In the genomic region with DNA sequence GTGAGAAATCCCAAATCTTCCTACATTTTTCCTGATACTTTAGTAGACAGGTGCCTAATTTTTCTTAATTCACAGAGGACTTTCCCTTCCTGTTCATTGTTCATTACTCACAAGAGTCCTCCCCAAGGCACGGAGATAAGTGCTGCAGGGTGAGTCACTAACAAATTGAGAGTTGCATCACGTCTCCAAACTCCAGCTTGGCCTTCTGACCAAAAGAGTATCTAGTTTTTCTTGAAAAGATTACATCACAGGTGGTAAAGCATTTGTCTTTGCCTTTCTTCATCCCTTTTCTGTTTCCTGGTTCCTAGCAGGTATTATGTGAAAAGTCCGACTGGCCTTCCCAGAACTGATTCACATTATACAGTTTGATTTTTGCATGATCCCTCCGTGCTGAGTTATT, we compare ENCODE assay signal across 9 cellular contexts. TPM values are rescaled to one million over a fixed set of nuclear protein-coding genes. Genes with fewer than 3 reads are reported as not detected.
DNase-seq lines count a peak whose midpoint lies in the region; ATAC-seq and TF ChIP-seq lines count a peak whose summit lies in the region.
"Had no signal": no experiment of that assay in that cellular context is flagged by ENCODE, and none has a peak within 500 bp of the region (broad histone marks: within the 10 kb centered on the region; RNA-seq: fewer than 3 reads in every experiment).

No MANE protein-coding gene starts in this region.

- peaks cover 41% of the 10 kb centered on the region for H3K27me3 Mint-ChIP-seq in HFFc6 (ENCODE audit: insufficient read depth)
- H3K27me3 Mint-ChIP-seq in activated T-helper 17 cell treated with anti-CD3 and anti-CD28 coated beads, Interleukin-2, amount 50 U/mL, for 72 hours: no peaks in the 10 kb centered on the region

- no peak overlapping the region for H3K4me3 Mint-ChIP-seq in HFFc6
- peak overlapping the region; percentile 27 for H3K4me3 Mint-ChIP-seq in activated T-helper 17 cell treated with anti-CD3 and anti-CD28 coated beads, Interleukin-2, amount 50 U/mL, for 72 hours

- TF ChIP-seq CTCF in AG09319 (IDR thresholded peaks at IDR 0.05; ENCODE audit: low read depth, low read length) (no peak), HFFc6 (IDR thresholded peaks at IDR 0.05) (no peak), kidney epithelial cell (IDR thresholded peaks at IDR 0.05; ENCODE audit: insufficient read depth, low read length, poor library complexity, severe bottlenecking) (no peak), tibial nerve (IDR thresholded peaks at IDR 0.05) (no peak)

- peaks cover 5% of the 10 kb centered on the region; the same call in 1 of the 2 replicates for H3K36me3 Mint-ChIP-seq in HFFc6 (ENCODE audit: low read depth)
- H3K36me3 Mint-ChIP-seq in activated T-helper 17 cell treated with anti-CD3 and anti-CD28 coated beads, Interleukin-2, amount 50 U/mL, for 72 hours (ENCODE audit: low read depth): no peaks in the 10 kb centered on the region

- DNase-seq in AG09319 (ENCODE audit: extremely low read depth, low read depth) (peak; percentile 32), HFFc6 (peak; percentile 71), kidney epithelial cell (ENCODE audit: low read depth) (peak; percentile 82), tibial nerve (ENCODE audit: low spot score in 2 of 2) (no peak), SHP77 (lab: John Stamatoyannopoulos, UW) (no peak), iPS-NIHi7 (ENCODE audit: extremely low spot score) (no peak)
- DNase-seq in activated CD8-positive, alpha-beta memory T cell treated with anti-CD3 and anti-CD28 coated beads, Interleukin-2, amount 50 U/mL, for 48 hours: no peak
- DNase-seq: psoas muscle had no signal

- TF ChIP-seq POLR2A in tibial nerve (IDR thresholded peaks at IDR 0.05): no peak

- H3K4me1 Mint-ChIP-seq in HFFc6 (ENCODE audit: low read depth): peaks cover 22% of the 10 kb centered on the region
- H3K4me1 Mint-ChIP-seq in activated T-helper 17 cell treated with anti-CD3 and anti-CD28 coated beads, Interleukin-2, amount 50 U/mL, for 72 hours: peaks cover 14% of the 10 kb centered on the region

- WGBS in tibial nerve, 2 donors: 46 to 52% methylated on average over 4 of the region's 4 CpGs

- H3K27me3 ChIP-seq in kidney epithelial cell (ENCODE audit: control insufficient read depth, insufficient read depth, low read length) (no peaks in the 10 kb centered on the region), tibial nerve (no peaks in the 10 kb centered on the region)

- TF ChIP-seq EP300 in tibial nerve (IDR thresholded peaks at IDR 0.05): no peak

- no peak overlapping the region for H3K27ac ChIP-seq in tibial nerve
- H3K27ac ChIP-seq: psoas muscle had no signal

- H3K27ac Mint-ChIP-seq in HFFc6: no peak overlapping the region
- H3K27ac Mint-ChIP-seq in activated T-helper 17 cell treated with anti-CD3 and anti-CD28 coated beads, Interleukin-2, amount 50 U/mL, for 72 hours: peak overlapping the region; percentile 57

- peaks cover 0 to 11% (median 0%) of the 10 kb centered on the region in 4 donors for H3K4me1 ChIP-seq in tibial nerve
- H3K4me1 ChIP-seq: psoas muscle had no signal

- no peaks in the 10 kb centered on the region for H3K9me3 ChIP-seq in tibial nerve
- H3K9me3 ChIP-seq: psoas muscle had no signal

- H3K9me3 Mint-ChIP-seq in HFFc6: peaks cover 8% of the 10 kb centered on the region
- no peaks in the 10 kb centered on the region for H3K9me3 Mint-ChIP-seq in activated T-helper 17 cell treated with anti-CD3 and anti-CD28 coated beads, Interleukin-2, amount 50 U/mL, for 72 hours

- peak; percentile 93 for ATAC-seq in activated T-helper 17 cell treated with anti-CD3 and anti-CD28 coated beads, Interleukin-2, amount 50 U/mL, for 72 hours (replicated peaks)
- ATAC-seq: psoas muscle had no signal

- H3K4me3 ChIP-seq in kidney epithelial cell (ENCODE audit: low read depth, low read length) (no peak overlapping the region), tibial nerve (no peak overlapping the region)
- H3K4me3 ChIP-seq: psoas muscle had no signal

- H3K36me3 ChIP-seq in kidney epithelial cell (ENCODE audit: control insufficient read depth, insufficient read depth, low read length): no peaks in the 10 kb centered on the region
- no peaks in the 10 kb centered on the region for H3K36me3 ChIP-seq in tibial nerve

RNA-seq across cellular contexts. Expression of a gene that starts 24.9 kb away (rescaled TPM):
- total RNA-seq in HFFc6 (2021; fragmentation: NEBNext Ultra II Directional; extraction: Animal tissue kit (Norgen Biotek cat#: 25700)): under 1 TPM; 0.14 to 0.59 (median 0.37) TPM
- 100 to 1,000 TPM; 118 to 164 TPM for total RNA-seq in activated T-helper 17 cell treated with anti-CD3 and anti-CD28 coated beads, Interleukin-2, amount 50 U/mL, for 72 hours
- total RNA-seq in kidney epithelial cell: 3.1 TPM in 2 replicates
- total RNA-seq in tibial nerve: 1 to 10 TPM in 2 of 4 donors, under 1 TPM in 2; 0.22 to 2.1 (median 1.3) TPM

Comparison
In these comparisons a context has a peak if more than half of its experiments do, and no peak if none do; other contexts are left out.
1. DNase-seq: peak in AG09319 (single experiment), HFFc6 (single experiment) and kidney epithelial cell (single experiment); none in tibial nerve (0 of 2), SHP77 (0 of 2), iPS-NIHi7 (single experiment) and activated CD8-positive, alpha-beta memory T cell treated with anti-CD3 and anti-CD28 coated beads, Interleukin-2, amount 50 U/mL, for 48 hours (single experiment).
2. RNA of a gene that starts 24.9 kb away (total RNA-seq): 118 to 164 TPM in activated T-helper 17 cell treated with anti-CD3 and anti-CD28 coated beads, Interleukin-2, amount 50 U/mL, for 72 hours; 3.1 TPM in kidney epithelial cell, 0.22 to 2.1 TPM in tibial nerve and 0.14 to 0.59 TPM in HFFc6; every median in the first group is over 10 times any median in the second.